In genomic region chr10:93897070-93897797, GRCh38 we compare ENCODE assay signal across 15 cellular contexts.
"Had no signal": no experiment of that assay in that cellular context is flagged by ENCODE, and none has a peak within 500 bp of the region (broad histone marks: within the 10 kb centered on the region; RNA-seq: fewer than 3 reads in every experiment).

No MANE protein-coding gene starts in this region.

- H3K9me3 ChIP-seq: heart left ventricle, right atrium auricular region, thyroid gland had no signal

- H3K27ac Mint-ChIP-seq: stimulated activated effector memory CD8-positive, alpha-beta T cell treated with anti-CD3 and anti-CD28 coated beads, Interleukin-12 subunit alpha, Interleukin-12 subunit beta, amount 100 ng/mL, for 72 hours; T-helper 17 cell had no signal

- ATAC-seq: activated CD4-positive, CD25-positive, alpha-beta regulatory T cell treated with anti-CD3 and anti-CD28 coated beads, Interleukin-2, amount 50 U/mL, for 24 hours; heart left ventricle; left ventricle myocardium superior; stimulated activated effector memory CD8-positive, alpha-beta T cell treated with anti-CD3 and anti-CD28 coated beads, Interleukin-12 subunit alpha, Interleukin-12 subunit beta, amount 100 ng/mL, for 72 hours; T-helper 17 cell had no signal

- DNase-seq: activated naive CD4-positive, alpha-beta T cell; effector CD8-positive, alpha-beta T cell; heart left ventricle; left ventricle myocardium superior; mesendoderm; T-helper 17 cell; thyroid gland had no signal

- H3K9me3 Mint-ChIP-seq: stimulated activated effector memory CD8-positive, alpha-beta T cell treated with anti-CD3 and anti-CD28 coated beads, Interleukin-12 subunit alpha, Interleukin-12 subunit beta, amount 100 ng/mL, for 72 hours had no signal

- H3K4me3 ChIP-seq: heart left ventricle, right atrium auricular region, skin epidermis, thyroid gland had no signal

- H3K36me3 ChIP-seq: heart left ventricle, right atrium auricular region, thyroid gland had no signal

- H3K36me3 Mint-ChIP-seq: stimulated activated effector memory CD8-positive, alpha-beta T cell treated with anti-CD3 and anti-CD28 coated beads, Interleukin-12 subunit alpha, Interleukin-12 subunit beta, amount 100 ng/mL, for 72 hours had no signal

- H3K27ac ChIP-seq: heart left ventricle, right atrium auricular region, skin epidermis, thyroid gland had no signal

- FAIRE-seq: colon, frontal cortex, keratinocyte, TTC549 had no signal

- H3K4me3 Mint-ChIP-seq: stimulated activated effector memory CD8-positive, alpha-beta T cell treated with anti-CD3 and anti-CD28 coated beads, Interleukin-12 subunit alpha, Interleukin-12 subunit beta, amount 100 ng/mL, for 72 hours had no signal

- H3K27me3 ChIP-seq: heart left ventricle, right atrium auricular region, thyroid gland had no signal
